Comparison of ENCODE assay signal across 28 cellular contexts in the genomic region with DNA sequence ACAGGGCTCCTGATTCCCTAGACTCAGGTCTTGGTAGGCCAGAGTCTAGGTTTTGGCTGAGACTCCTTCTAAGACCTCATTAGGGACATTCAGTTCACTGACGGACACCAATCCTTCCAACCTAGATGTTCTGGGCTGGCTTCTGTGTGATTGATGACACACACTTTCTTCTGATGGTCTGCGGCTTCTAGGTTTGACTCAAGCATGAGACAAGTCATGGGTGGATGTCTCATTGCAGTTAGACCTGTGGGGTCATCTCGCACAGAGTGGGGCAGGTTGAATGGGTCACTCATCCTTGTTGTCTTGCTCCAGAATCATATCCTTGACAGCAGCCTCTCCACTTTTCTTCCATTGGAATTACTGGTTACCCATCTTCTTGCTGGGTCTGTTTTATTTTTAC. TPM values are rescaled to one million over a fixed set of nuclear protein-coding genes. Genes with fewer than 3 reads are reported as not detected.
"Had no signal": no experiment of that assay in that cellular context is flagged by ENCODE, and none has a peak within 500 bp of the region (broad histone marks: within the 10 kb centered on the region; RNA-seq: fewer than 3 reads in every experiment).

No MANE protein-coding gene starts in this region.

- H3K27ac Mint-ChIP-seq: activated CD4-positive, alpha-beta memory T cell treated with anti-CD3 and anti-CD28 coated beads, Interleukin-2, amount 10 ng/mL, durations not matched to agents 7 days and 5 days; activated CD4-positive, alpha-beta T cell treated with anti-CD3 and anti-CD28 coated beads, Interleukin-2, amount 10 ng/mL, durations not matched to agents 7 days and 5 days; activated naive CD4-positive, alpha-beta T cell treated with anti-CD3 and anti-CD28 coated beads, Interleukin-2, amount 50 U/mL, for 72 hours; activated T-helper 2 cell treated with anti-CD3 and anti-CD28 coated beads, Interferon-gamma antibody, Interleukin-2, Interleukin-4, amounts not matched to agents 10 μg/mL and 5 μg/mL and 100 μg/mL, durations not matched to agents 14 hours and 24 hours and 36 hours; effector memory CD8-positive, alpha-beta T cell; natural killer cell treated with Interleukin-12 subunit alpha and Interleukin-12 subunit beta and Interleukin-15 and Interleukin-18, amount 100 ng/mL, for 72 hours; stimulated activated naive CD8-positive, alpha-beta T cell treated with anti-CD3 and anti-CD28 coated beads, Interleukin-15, Interleukin-2, amounts not matched to agents 100 ng/mL and 50 ng/mL, for 24 hours had no signal

- H3K9me3 ChIP-seq: gastroesophageal sphincter, left lung, mucosa of descending colon, thyroid gland, upper lobe of left lung had no signal

- H3K79me2 ChIP-seq: hepatocyte had no signal

- H3K27ac ChIP-seq: coronary artery, gastroesophageal sphincter, hepatocyte, left lung, skin epidermis, thyroid gland, upper lobe of left lung, WERI-Rb-1 had no signal

- H3K9me3 Mint-ChIP-seq: activated CD4-positive, alpha-beta memory T cell treated with anti-CD3 and anti-CD28 coated beads, Interleukin-2, amount 10 ng/mL, durations not matched to agents 7 days and 5 days; activated CD4-positive, alpha-beta T cell treated with anti-CD3 and anti-CD28 coated beads, Interleukin-2, amount 10 ng/mL, durations not matched to agents 7 days and 5 days; activated naive CD4-positive, alpha-beta T cell treated with anti-CD3 and anti-CD28 coated beads, Interleukin-2, amount 50 U/mL, for 72 hours; activated T-cell treated with anti-CD3 and anti-CD28 coated beads, Interleukin-2, amount 50 U/mL, for 4 hours; activated T-helper 2 cell treated with anti-CD3 and anti-CD28 coated beads, Interferon-gamma antibody, Interleukin-2, Interleukin-4, amounts not matched to agents 10 μg/mL and 5 μg/mL and 100 μg/mL, durations not matched to agents 14 hours and 24 hours and 36 hours; effector memory CD8-positive, alpha-beta T cell; natural killer cell treated with Interleukin-12 subunit alpha and Interleukin-12 subunit beta and Interleukin-15 and Interleukin-18, amount 100 ng/mL, for 72 hours; stimulated activated naive CD8-positive, alpha-beta T cell treated with anti-CD3 and anti-CD28 coated beads, Interleukin-15, Interleukin-2, amounts not matched to agents 100 ng/mL and 50 ng/mL, for 24 hours had no signal

- H3K36me3 ChIP-seq: gastroesophageal sphincter, left lung, thyroid gland, upper lobe of left lung, WERI-Rb-1 had no signal

- H3K36me3 Mint-ChIP-seq: activated naive CD4-positive, alpha-beta T cell treated with anti-CD3 and anti-CD28 coated beads, Interleukin-2, amount 50 U/mL, for 72 hours; natural killer cell treated with Interleukin-12 subunit alpha and Interleukin-12 subunit beta and Interleukin-15 and Interleukin-18, amount 100 ng/mL, for 72 hours had no signal

- H3K4me3 Mint-ChIP-seq: activated CD4-positive, alpha-beta memory T cell treated with anti-CD3 and anti-CD28 coated beads, Interleukin-2, amount 10 ng/mL, durations not matched to agents 7 days and 5 days; activated CD4-positive, alpha-beta T cell treated with anti-CD3 and anti-CD28 coated beads, Interleukin-2, amount 10 ng/mL, durations not matched to agents 7 days and 5 days; activated T-cell treated with anti-CD3 and anti-CD28 coated beads, Interleukin-2, amount 50 U/mL, for 4 hours; effector memory CD8-positive, alpha-beta T cell; natural killer cell treated with Interleukin-12 subunit alpha and Interleukin-12 subunit beta and Interleukin-15 and Interleukin-18, amount 100 ng/mL, for 72 hours; stimulated activated naive CD8-positive, alpha-beta T cell treated with anti-CD3 and anti-CD28 coated beads, Interleukin-15, Interleukin-2, amounts not matched to agents 100 ng/mL and 50 ng/mL, for 24 hours had no signal

- H2AFZ ChIP-seq: hepatocyte had no signal

- ATAC-seq: activated naive CD4-positive, alpha-beta T cell treated with anti-CD3 and anti-CD28 coated beads, Interleukin-2, amount 50 U/mL, for 72 hours; activated T-cell treated with anti-CD3 and anti-CD28 coated beads, Interleukin-2, amount 50 U/mL, for 4 hours; effector memory CD8-positive, alpha-beta T cell; gastroesophageal sphincter; left lung; mucosa of descending colon; natural killer cell treated with Interleukin-12 subunit alpha and Interleukin-12 subunit beta and Interleukin-15 and Interleukin-18, amount 100 ng/mL, for 72 hours; sciatic nerve had no signal

- H3K27me3 ChIP-seq: gastroesophageal sphincter, hepatocyte, thyroid gland, upper lobe of left lung had no signal

- H3K4me2 ChIP-seq: hepatocyte had no signal

- H3K4me3 ChIP-seq: coronary artery, gastroesophageal sphincter, hepatocyte, left lung, lung, mucosa of descending colon, skin epidermis, thyroid gland, upper lobe of left lung had no signal

- DNase-seq: activated CD4-positive, alpha-beta memory T cell treated with anti-CD3 and anti-CD28 coated beads, Interleukin-2, amount 10 ng/mL, durations not matched to agents 7 days and 5 days; activated CD4-positive, alpha-beta T cell treated with anti-CD3 and anti-CD28 coated beads, Interleukin-2, amount 10 ng/mL, durations not matched to agents 7 days and 5 days; activated CD4-positive, CD25-positive, alpha-beta regulatory T cell treated with anti-CD3 and anti-CD28 coated beads, Interleukin-2, amount 50 U/mL, for 72 hours; activated CD8-positive, alpha-beta memory T cell treated with anti-CD3 and anti-CD28 coated beads, Interleukin-2, amount 50 U/mL, for 48 hours; activated T-cell treated with anti-CD3 and anti-CD28 coated beads, Interleukin-2, amount 50 U/mL, for 4 hours; anterior cingulate cortex; cerebellar nuclear complex; effector memory CD8-positive, alpha-beta T cell; erythroblast; left lung; mucosa of descending colon; stimulated activated CD4-positive, alpha-beta T cell treated with anti-CD3 and anti-CD28 coated beads, Interleukin-12 subunit alpha, Interleukin-12 subunit beta, amount 100 ng/mL, for 4 hours; stimulated activated CD4-positive, alpha-beta T cell treated with anti-CD3 and anti-CD28 coated beads, Interleukin-4, amount 100 ng/mL, for 1 hour; T-helper 9 cell; thyroid gland; upper lobe of left lung; WERI-Rb-1 had no signal

- H3K4me1 Mint-ChIP-seq: activated CD4-positive, alpha-beta memory T cell treated with anti-CD3 and anti-CD28 coated beads, Interleukin-2, amount 10 ng/mL, durations not matched to agents 7 days and 5 days; activated CD4-positive, alpha-beta T cell treated with anti-CD3 and anti-CD28 coated beads, Interleukin-2, amount 10 ng/mL, durations not matched to agents 7 days and 5 days had no signal

RNA-seq across cellular contexts. Expression of a gene that starts 35.8 kb away (rescaled TPM):
- total RNA-seq: activated CD4-positive, alpha-beta memory T cell treated with anti-CD3 and anti-CD28 coated beads, Interleukin-2, amount 10 ng/mL, durations not matched to agents 7 days and 5 days; activated CD4-positive, alpha-beta T cell treated with anti-CD3 and anti-CD28 coated beads, Interleukin-2, amount 10 ng/mL, durations not matched to agents 7 days and 5 days; activated naive CD4-positive, alpha-beta T cell treated with anti-CD3 and anti-CD28 coated beads, Interleukin-2, amount 50 U/mL, for 72 hours; activated T-helper 2 cell treated with anti-CD3 and anti-CD28 coated beads, Interferon-gamma antibody, Interleukin-2, Interleukin-4, amounts not matched to agents 10 μg/mL and 5 μg/mL and 100 μg/mL, durations not matched to agents 14 hours and 24 hours and 36 hours; natural killer cell treated with Interleukin-12 subunit alpha and Interleukin-12 subunit beta and Interleukin-15 and Interleukin-18, amount 100 ng/mL, for 72 hours; T-helper 1 cell treated with Interleukin-12 subunit alpha and Interleukin-12 subunit beta and Interleukin-4 antibody, amounts not matched to agents 30 ng/mL and 1 ng/mL, for 36 hours had no signal
